10 cellular contexts compared by ENCODE assay signal in genomic region chr9:113654605-113655193, GRCh38.
A peak's percentile ranks its signal among the peaks of the same experiment; 100 is the strongest.
DNase-seq lines count a peak whose midpoint lies in the region; ATAC-seq and TF ChIP-seq lines count a peak whose summit lies in the region.
"Had no signal": no experiment of that assay in that cellular context is flagged by ENCODE, and none has a peak within 500 bp of the region (broad histone marks: within the 10 kb centered on the region; RNA-seq: fewer than 3 reads in every experiment).

No MANE protein-coding gene starts in this region.

- H3K4me3 Mint-ChIP-seq in progenitor cell of endocrine pancreas (ENCODE audit: low read depth): no peak overlapping the region
- H3K4me3 Mint-ChIP-seq in activated naive CD8-positive, alpha-beta T cell treated with anti-CD3 and anti-CD28 coated beads, Interleukin-2, amount 50 U/mL, for 24 hours: no peak overlapping the region
- H3K4me3 Mint-ChIP-seq: naive thymus-derived CD8-positive, alpha-beta T cell; T-cell had no signal

- no peaks in the 10 kb centered on the region for H4K20me1 ChIP-seq in BLaER1

- H3K36me3 ChIP-seq in BLaER1: no peaks in the 10 kb centered on the region
- H3K36me3 ChIP-seq in ascending aorta: no peaks in the 10 kb centered on the region

- no peak overlapping the region for H3K4me2 ChIP-seq in BLaER1

- H3K36me3 Mint-ChIP-seq in progenitor cell of endocrine pancreas (ENCODE audit: insufficient read depth): no peaks in the 10 kb centered on the region
- H3K36me3 Mint-ChIP-seq in activated naive CD8-positive, alpha-beta T cell treated with anti-CD3 and anti-CD28 coated beads, Interleukin-2, amount 50 U/mL, for 24 hours (ENCODE audit: low read depth): no peaks in the 10 kb centered on the region
- H3K36me3 Mint-ChIP-seq: naive thymus-derived CD8-positive, alpha-beta T cell; T-cell had no signal

- DNase-seq in ascending aorta (ENCODE audit: low spot score in 2 of 2) (peak; percentile 18 to 86), right cardiac atrium (peak; percentile 86 to 93 (median 90)), progenitor cell of endocrine pancreas (ENCODE audit: low spot score, unreplicated experiment) (no peak), DMS153 treated with DMSO at 0.1 percent for 48 hours (lab: John Stamatoyannopoulos, UW; ENCODE audit: unreplicated experiment) (no peak)
- no peak for DNase-seq in activated naive CD8-positive, alpha-beta T cell treated with anti-CD3 and anti-CD28 coated beads, Interleukin-2, amount 50 U/mL, for 24 hours

- H3K4me1 Mint-ChIP-seq in progenitor cell of endocrine pancreas (ENCODE audit: low read depth): peaks cover 15% of the 10 kb centered on the region
- peaks cover 11% of the 10 kb centered on the region for H3K4me1 Mint-ChIP-seq in activated naive CD8-positive, alpha-beta T cell treated with anti-CD3 and anti-CD28 coated beads, Interleukin-2, amount 50 U/mL, for 24 hours

- peaks cover 68% of the 10 kb centered on the region for H3K4me1 ChIP-seq in BLaER1
- H3K4me1 ChIP-seq in ascending aorta: peaks cover 5 to 13% of the 10 kb centered on the region in 2 donors
- peaks cover 11% of the 10 kb centered on the region for H3K4me1 ChIP-seq in right cardiac atrium (ENCODE audit: control insufficient read depth, insufficient read depth, low read length)

- H3K9me3 ChIP-seq in BLaER1 (no peaks in the 10 kb centered on the region), ascending aorta (no peaks in the 10 kb centered on the region), right cardiac atrium (ENCODE audit: control insufficient read depth, low read length) (no peaks in the 10 kb centered on the region)

- ATAC-seq in right cardiac atrium (peak; percentile 82), HG03135 (IDR thresholded peaks at IDR 0.05; ENCODE audit: unreplicated experiment) (no peak), GM21367 (IDR thresholded peaks at IDR 0.05; ENCODE audit: unreplicated experiment) (no peak)
- ATAC-seq in activated naive CD8-positive, alpha-beta T cell treated with anti-CD3 and anti-CD28 coated beads, Interleukin-2, amount 50 U/mL, for 24 hours: no peak

- intact Hi-C loops in ascending aorta (cut with DNase I) (loop anchor here (1.0 to 2.0 kb wide), 3 partner anchors 30 to 208 kb away; no protein-coding TSS in a partner anchor), right cardiac atrium (cut with DNase I) (loop anchor here (1.0 to 5.0 kb wide), 6 partner anchors 62 to 222 kb away; no protein-coding TSS in a partner anchor)

- H3K9ac ChIP-seq in BLaER1: no peak overlapping the region; the same call in 1 of the 2 replicates

- peak overlapping the region; percentile 11; the same call in 1 of the 2 replicates for H3K27ac ChIP-seq in BLaER1
- peak overlapping the region; percentile 78 to 85 for H3K27ac ChIP-seq in ascending aorta
- peak overlapping the region; percentile 81 for H3K27ac ChIP-seq in right cardiac atrium (ENCODE audit: low read length)

- H3K27me3 Mint-ChIP-seq in progenitor cell of endocrine pancreas: peaks cover 6% of the 10 kb centered on the region
- peaks cover 4% of the 10 kb centered on the region for H3K27me3 Mint-ChIP-seq in activated naive CD8-positive, alpha-beta T cell treated with anti-CD3 and anti-CD28 coated beads, Interleukin-2, amount 50 U/mL, for 24 hours

- 17% methylated on average over 10 of the region's 10 CpGs for WGBS in right cardiac atrium

- TF ChIP-seq CTCF in ascending aorta (IDR thresholded peaks at IDR 0.05) (no peak), progenitor cell of endocrine pancreas (IDR thresholded peaks at IDR 0.05; ENCODE audit: unreplicated experiment) (no peak)

- H3K27ac Mint-ChIP-seq in progenitor cell of endocrine pancreas: peak overlapping the region; percentile 58
- H3K27ac Mint-ChIP-seq in activated naive CD8-positive, alpha-beta T cell treated with anti-CD3 and anti-CD28 coated beads, Interleukin-2, amount 50 U/mL, for 24 hours: no peak overlapping the region
- H3K27ac Mint-ChIP-seq: T-cell had no signal

- H3K9me3 Mint-ChIP-seq in progenitor cell of endocrine pancreas (ENCODE audit: low read depth): no peaks in the 10 kb centered on the region
- no peaks in the 10 kb centered on the region for H3K9me3 Mint-ChIP-seq in activated naive CD8-positive, alpha-beta T cell treated with anti-CD3 and anti-CD28 coated beads, Interleukin-2, amount 50 U/mL, for 24 hours
- H3K9me3 Mint-ChIP-seq: naive thymus-derived CD8-positive, alpha-beta T cell; T-cell had no signal

- H3K27me3 ChIP-seq in BLaER1 (no peaks in the 10 kb centered on the region), ascending aorta (no peaks in the 10 kb centered on the region), right cardiac atrium (ENCODE audit: control insufficient read depth, insufficient read depth) (no peaks in the 10 kb centered on the region)

- H3K4me3 ChIP-seq in BLaER1: no peak overlapping the region
- H3K4me3 ChIP-seq in ascending aorta: no peak overlapping the region
- no peak overlapping the region for H3K4me3 ChIP-seq in right cardiac atrium (ENCODE audit: low read length)

Comparison
In these comparisons a context has a peak if more than half of its experiments do, and no peak if none do; other contexts are left out.
1. H3K27ac ChIP-seq: peak in every context shown above with its lines; median percentile 82 in ascending aorta; 81 in right cardiac atrium; 11 in BLaER1.
2. DNase-seq: peak in ascending aorta (2 of 2) and right cardiac atrium (3 of 3); none in progenitor cell of endocrine pancreas (single experiment), activated naive CD8-positive, alpha-beta T cell treated with anti-CD3 and anti-CD28 coated beads, Interleukin-2, amount 50 U/mL, for 24 hours (single experiment) and DMS153 treated with DMSO at 0.1 percent for 48 hours (single experiment).
3. ATAC-seq: peak in right cardiac atrium (2 of 2); none in HG03135 (single experiment), activated naive CD8-positive, alpha-beta T cell treated with anti-CD3 and anti-CD28 coated beads, Interleukin-2, amount 50 U/mL, for 24 hours (single experiment) and GM21367 (single experiment).